Comparison of ENCODE assay signal across 28 cellular contexts in genomic region chr11:119794756-119795155, GRCh38.
A peak's percentile ranks its signal among the peaks of the same experiment; 100 is the strongest.
DNase-seq lines count a peak whose midpoint lies in the region; ATAC-seq, FAIRE-seq and TF ChIP-seq lines count a peak whose summit lies in the region.
"Had no signal": no experiment of that assay in that cellular context is flagged by ENCODE, and none has a peak within 500 bp of the region (broad histone marks: within the 10 kb centered on the region; RNA-seq: fewer than 3 reads in every experiment).

No MANE protein-coding gene starts in this region.

- intact Hi-C loops in Right ventricle myocardium inferior (cut with DNase I): no loop called here
- intact Hi-C loops in cardiac septum (cut with DNase I): no loop called here
- intact Hi-C loops in kidney (cut with DNase I): no loop called here
- intact Hi-C loops in upper lobe of right lung (cut with DNase I): no loop called here

- peak overlapping the region; percentile 83 for H3K27ac Mint-ChIP-seq in astrocyte (ENCODE audit: unreplicated experiment)
- H3K27ac Mint-ChIP-seq: CD14-positive monocyte had no signal

- no peaks in the 10 kb centered on the region for H3K27me3 ChIP-seq in astrocyte (ENCODE audit: insufficient read depth, low read length)
- peaks cover 4% of the 10 kb centered on the region for H3K27me3 ChIP-seq in upper lobe of right lung
- H3K27me3 ChIP-seq: BE2C, MG63 had no signal

- peak overlapping the region; percentile 77 for H3K4me2 ChIP-seq in astrocyte (ENCODE audit: low read length)

- H3K36me3 ChIP-seq in astrocyte (ENCODE audit: insufficient read depth, low read length): no peaks in the 10 kb centered on the region
- no peaks in the 10 kb centered on the region for H3K36me3 ChIP-seq in kidney (ENCODE audit: control insufficient read depth in 1 of 2, insufficient read depth in 2 of 2, low read length in 2 of 2)
- H3K36me3 ChIP-seq in upper lobe of right lung: no peaks in the 10 kb centered on the region
- H3K36me3 ChIP-seq: BE2C, MG63 had no signal

- H3K27ac ChIP-seq in astrocyte (ENCODE audit: low read depth, low read length) (peak overlapping the region; percentile 80), kidney (ENCODE audit: low read depth in 2 of 2, low read length in 2 of 2) (no peak overlapping the region), upper lobe of right lung (no peak overlapping the region)
- H3K27ac ChIP-seq: SK-N-MC had no signal

- H3K4me1 Mint-ChIP-seq in astrocyte (ENCODE audit: low read depth, unreplicated experiment): peaks cover 50% of the 10 kb centered on the region
- H3K4me1 Mint-ChIP-seq: CD14-positive monocyte had no signal

- H3K9me3 Mint-ChIP-seq in astrocyte (ENCODE audit: unreplicated experiment): no peaks in the 10 kb centered on the region
- H3K9me3 Mint-ChIP-seq: CD14-positive monocyte, H9 had no signal

- no peaks in the 10 kb centered on the region for H3K9me3 ChIP-seq in astrocyte (ENCODE audit: insufficient read depth, low read depth, low read length)
- H3K9me3 ChIP-seq in kidney (ENCODE audit: control insufficient read depth in 1 of 2, low read length in 2 of 2): no peaks in the 10 kb centered on the region
- H3K9me3 ChIP-seq in upper lobe of right lung: no peaks in the 10 kb centered on the region
- H3K9me3 ChIP-seq: BE2C, MG63 had no signal

- peak overlapping the region; percentile 54 for H3K4me3 Mint-ChIP-seq in astrocyte (ENCODE audit: unreplicated experiment)
- H3K4me3 Mint-ChIP-seq: CD14-positive monocyte had no signal

- no peak overlapping the region for H3K4me3 ChIP-seq in astrocyte (ENCODE audit: insufficient read depth, low read depth, low read length)
- H3K4me3 ChIP-seq in kidney (ENCODE audit: low read length in 2 of 2): no peak overlapping the region
- no peak overlapping the region for H3K4me3 ChIP-seq in upper lobe of right lung
- H3K4me3 ChIP-seq: MG63, SK-N-MC had no signal

- no peaks in the 10 kb centered on the region for H3K79me2 ChIP-seq in astrocyte (ENCODE audit: insufficient read depth, low read length)

- H3K9ac ChIP-seq in astrocyte (ENCODE audit: low read length): peak overlapping the region; percentile 48
- H3K9ac ChIP-seq in kidney (ENCODE audit: low read length in 2 of 2): no peak overlapping the region

- H2AFZ ChIP-seq in astrocyte (ENCODE audit: low read depth, low read length): no peak overlapping the region

- ATAC-seq in Right ventricle myocardium inferior (peak; percentile 55), upper lobe of right lung (no peak), HG03469 (IDR thresholded peaks at IDR 0.05; ENCODE audit: unreplicated experiment) (no peak)

- H3K4me1 ChIP-seq in astrocyte (ENCODE audit: insufficient read depth, low read length): peaks cover 53% of the 10 kb centered on the region
- H3K4me1 ChIP-seq in kidney (ENCODE audit: control insufficient read depth in 1 of 2, insufficient read depth in 1 of 2, low read depth in 1 of 2, low read length in 2 of 2): no peaks in the 10 kb centered on the region
- H3K4me1 ChIP-seq in upper lobe of right lung: no peaks in the 10 kb centered on the region

- no peak for TF ChIP-seq CTCF in astrocyte (IDR thresholded peaks at IDR 0.05; ENCODE audit: insufficient read depth, low read depth, low read length)
- TF ChIP-seq CTCF in kidney (IDR thresholded peaks at IDR 0.05; ENCODE audit: borderline replicate concordance, extremely low read depth, insufficient read depth): no peak
- TF ChIP-seq CTCF in upper lobe of right lung (IDR thresholded peaks at IDR 0.05): no peak

- FAIRE-seq in astrocyte (lab: Jason Lieb, UNC): no peak
- FAIRE-seq in kidney (lab: Jason Lieb, UNC): no peak
- FAIRE-seq: GM19239 had no signal

- no peak for DNase-seq in Right ventricle myocardium inferior (ENCODE audit: missing footprints)
- DNase-seq in cardiac septum (ENCODE audit: low spot score): no peak
- no peak for DNase-seq in astrocyte (ENCODE audit: low read depth)
- DNase-seq in kidney: peak; percentile 26
- peak; percentile 55 for DNase-seq in upper lobe of right lung
- no peak for DNase-seq in activated CD4-positive, alpha-beta T cell treated with anti-CD3 and anti-CD28 coated beads, Interleukin-2, amount 50 U/mL, for 1 hour
- DNase-seq in stimulated activated CD4-positive, alpha-beta T cell treated with anti-CD3 and anti-CD28 coated beads, Interleukin-4, amount 100 ng/mL, for 24 hours: no peak
- DNase-seq: 8988T, ACHN, BE2C, DMS153, DND-41, H9, KG1, NCI-H1105 treated with DMSO at 0.1 percent for 48 hours, NCI-H146, NCI-H1930, NCI-H2107, NCI-H446 treated with DMSO at 0.1 percent for 48 hours, NCI-H526, NCI-H82, RPMI8226, SIG-M5 had no signal

- H4K20me1 ChIP-seq in astrocyte (ENCODE audit: insufficient read depth, low read length): peaks cover 3% of the 10 kb centered on the region

- peaks cover 9% of the 10 kb centered on the region for H3K27me3 Mint-ChIP-seq in astrocyte (ENCODE audit: low read depth, unreplicated experiment)

- H3K36me3 Mint-ChIP-seq in astrocyte (ENCODE audit: low read depth, unreplicated experiment): no peaks in the 10 kb centered on the region
- H3K36me3 Mint-ChIP-seq: CD14-positive monocyte had no signal

Comparison
In these comparisons a context has a peak if more than half of its experiments do, and no peak if none do; other contexts are left out.
1. DNase-seq: peak in kidney (single experiment) and upper lobe of right lung (single experiment); none in Right ventricle myocardium inferior (single experiment), cardiac septum (single experiment), astrocyte (single experiment), activated CD4-positive, alpha-beta T cell treated with anti-CD3 and anti-CD28 coated beads, Interleukin-2, amount 50 U/mL, for 1 hour (single experiment) and stimulated activated CD4-positive, alpha-beta T cell treated with anti-CD3 and anti-CD28 coated beads, Interleukin-4, amount 100 ng/mL, for 24 hours (single experiment).